Comparison of ENCODE assay signal across 1 cellular context in genomic region chr12:112013601-112014402, GRCh38.
TF ChIP-seq lines count a peak whose summit lies in the region.

No MANE protein-coding gene starts in this region.

TF ChIP-seq in HepG2, 621 proteins besides CTCF, POLR2A, EP300 and RAD21 (continued from another document and continues in another):
- TF ChIP-seq ZNF691 (CRISPR knock-in tag; IDR thresholded peaks at IDR 0.05; ENCODE audit: borderline replicate concordance, low read depth) (peak; percentile 87; the same call in 1 of the 2 replicates), CREB3 (CRISPR knock-in tag; IDR thresholded peaks at IDR 0.05) (no peak), ATF7-NPFF (CRISPR knock-in tag; IDR thresholded peaks at IDR 0.05; ENCODE audit: low read depth) (no peak), SPEN (CRISPR knock-in tag; IDR thresholded peaks at IDR 0.05; ENCODE audit: low read depth) (peak; percentile 79), ZNF607 (CRISPR knock-in tag; IDR thresholded peaks at IDR 0.05; ENCODE audit: borderline replicate concordance) (no peak; the same call in 1 of the 2 replicates), PHF21A (CRISPR knock-in tag; IDR thresholded peaks at IDR 0.05) (peak; percentile 24; the same call in 1 of the 2 replicates), ZSCAN21 (CRISPR knock-in tag; IDR thresholded peaks at IDR 0.05; ENCODE audit: borderline replicate concordance) (0 out of 2 replicates have a peak, but pooled peaks have one; percentile 14), ZNF362 (CRISPR knock-in tag; IDR thresholded peaks at IDR 0.05; ENCODE audit: borderline replicate concordance) (no peak; the same call in 1 of the 2 replicates), ZBTB38 (CRISPR knock-in tag; IDR thresholded peaks at IDR 0.05) (no peak), ZNF616 (CRISPR knock-in tag; IDR thresholded peaks at IDR 0.05; ENCODE audit: low read depth) (0 out of 2 replicates have a peak, but pooled peaks have one; percentile 50), STAG1 (CRISPR knock-in tag; IDR thresholded peaks at IDR 0.05) (no peak), ZNF543 (CRISPR knock-in tag; IDR thresholded peaks at IDR 0.05) (peak; percentile 40; the same call in 1 of the 2 replicates), GRHL1 (CRISPR knock-in tag; conservative IDR thresholded peaks at IDR 0.05) (no peak), MED8 (CRISPR knock-in tag; IDR thresholded peaks at IDR 0.05; ENCODE audit: insufficient replicate concordance) (peak; percentile 10), ARID4A (CRISPR knock-in tag; IDR thresholded peaks at IDR 0.05; ENCODE audit: borderline replicate concordance) (peak; percentile 64; the same call in 1 of the 2 replicates), ZNF781 (CRISPR knock-in tag; IDR thresholded peaks at IDR 0.05; ENCODE audit: borderline replicate concordance, not compliant biosample characterization) (peak; percentile 15), ATF3 (CRISPR knock-in tag; IDR thresholded peaks at IDR 0.05) (peak; percentile 39; the same call in 1 of the 2 replicates), KDM1A (CRISPR knock-in tag; IDR thresholded peaks at IDR 0.05) (no peak), IKZF1 (IDR thresholded peaks at IDR 0.05) (no peak), RBFOX2 (IDR thresholded peaks at IDR 0.05; ENCODE audit: low read depth, low read length) (peak; percentile 30), MIER2 (CRISPR knock-in tag; IDR thresholded peaks at IDR 0.05) (0 out of 2 replicates have a peak, but pooled peaks have one; percentile 40), ATF4 (CRISPR knock-in tag; IDR thresholded peaks at IDR 0.05) (peak in 1 of 2 experiments; percentile 98; a peak in 2 of 4 replicates), TFDP1 (CRISPR knock-in tag; IDR thresholded peaks at IDR 0.05; ENCODE audit: borderline replicate concordance) (no peak), ZNF615 (CRISPR knock-in tag; IDR thresholded peaks at IDR 0.05; ENCODE audit: borderline replicate concordance) (no peak), ZFY (CRISPR knock-in tag; IDR thresholded peaks at IDR 0.05) (peak; percentile 83), ZNF329 (CRISPR knock-in tag; IDR thresholded peaks at IDR 0.05; ENCODE audit: low read depth) (peak; percentile 31; the same call in 1 of the 2 replicates), ZBTB49 (CRISPR knock-in tag; IDR thresholded peaks at IDR 0.05; ENCODE audit: borderline replicate concordance) (no peak), HOXA3 (CRISPR knock-in tag; IDR thresholded peaks at IDR 0.05) (0 out of 2 replicates have a peak, but pooled peaks have one; percentile 38), ZNF318 (CRISPR knock-in tag; IDR thresholded peaks at IDR 0.05) (no peak), SKI (IDR thresholded peaks at IDR 0.05; ENCODE audit: partially characterized antibody) (no peak)
